14 cellular contexts compared by ENCODE assay signal in the genomic region with DNA sequence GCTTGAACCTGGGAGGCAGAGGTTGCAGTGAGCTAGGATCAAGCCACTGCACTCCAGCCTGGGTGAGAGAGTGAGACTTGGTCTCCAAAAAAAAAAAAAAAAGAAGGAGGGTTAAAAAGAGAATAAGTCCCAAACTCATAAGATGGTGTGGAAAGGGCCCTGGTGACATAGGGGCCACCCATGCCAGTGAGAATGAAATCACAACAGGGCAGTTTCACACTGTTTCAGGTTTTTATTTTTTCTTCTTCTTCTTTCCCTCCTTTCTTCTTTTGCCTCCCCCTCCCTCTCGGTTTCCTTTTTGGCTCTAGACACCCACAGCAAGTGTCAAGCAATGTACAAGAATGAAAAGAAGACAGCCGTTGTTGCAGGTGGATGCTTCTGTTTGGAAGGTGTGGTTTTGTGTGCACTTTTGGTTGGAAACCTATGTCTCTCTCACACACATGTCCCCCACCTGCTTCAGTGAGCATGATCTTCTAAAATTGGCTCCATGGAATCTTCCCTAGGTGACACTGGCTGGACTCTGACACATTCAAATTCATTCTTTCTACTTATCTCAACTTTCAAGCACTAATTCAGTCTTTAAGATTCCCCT. TPM values are rescaled to one million over a fixed set of nuclear protein-coding genes. Genes with fewer than 3 reads are reported as not detected.
DNase-seq lines count a peak whose midpoint lies in the region; ATAC-seq and TF ChIP-seq lines count a peak whose summit lies in the region.
"Had no signal": no experiment of that assay in that cellular context is flagged by ENCODE, and none has a peak within 500 bp of the region (broad histone marks: within the 10 kb centered on the region; RNA-seq: fewer than 3 reads in every experiment).

No MANE protein-coding gene starts in this region.

- ATAC-seq in GM19328 (IDR thresholded peaks at IDR 0.05; ENCODE audit: unreplicated experiment) (peak; percentile 47), HG02798 (IDR thresholded peaks at IDR 0.05; ENCODE audit: poor library complexity, unreplicated experiment) (peak; percentile 77)
- ATAC-seq: left cardiac atrium had no signal

- in situ Hi-C loops in mammary epithelial cell (cut with MboI; ENCODE audit: low sequenced_read_pairs in 2 of 2): loop anchor here in 1 of 2 donors (10.0 kb wide), 1 partner anchor 187 kb away; no protein-coding TSS in a partner anchor

- no peaks in the 10 kb centered on the region for H3K36me3 Mint-ChIP-seq in neural progenitor cell

- intact Hi-C loops in mammary epithelial cell (cut with micrococcal nuclease): no loop called here

- no peak overlapping the region for H3K4me3 Mint-ChIP-seq in neural progenitor cell

- H3F3A ChIP-seq in neural progenitor cell (ENCODE audit: low read depth): no peaks in the 10 kb centered on the region

- no peak overlapping the region for H3K4me3 ChIP-seq in GM12864 (ENCODE audit: low read depth, low read length)
- H3K4me3 ChIP-seq in mammary epithelial cell (replicated peaks in 1 of 3; ENCODE audit: insufficient read depth in 1 of 3, low read depth in 2 of 3, low read length in 3 of 3): no peak overlapping the region
- H3K4me3 ChIP-seq in neural progenitor cell: no peak overlapping the region
- H3K4me3 ChIP-seq: testis had no signal

- WGBS in mammary epithelial cell (ENCODE audit: low coverage, missing lambda C conversion rate): 36% methylated on average over 2 of the region's 2 CpGs

- no peak overlapping the region for H2AFZ ChIP-seq in mammary epithelial cell (ENCODE audit: low read depth, low read length)
- no peak overlapping the region for H2AFZ ChIP-seq in neural progenitor cell (replicated peaks)

- H3K9ac ChIP-seq in mammary epithelial cell (ENCODE audit: insufficient read depth, low read length) (no peak overlapping the region), neural progenitor cell (no peak overlapping the region)

- H3K27me3 ChIP-seq in mammary epithelial cell (ENCODE audit: insufficient read depth, low read length) (peaks cover 7% of the 10 kb centered on the region), neural progenitor cell (no peaks in the 10 kb centered on the region)
- H3K27me3 ChIP-seq: testis had no signal

- H3K4me1 Mint-ChIP-seq in neural progenitor cell: no peaks in the 10 kb centered on the region

- DNase-seq in GM12864 (ENCODE audit: low read depth) (peak; percentile 71), NAMALWA (ENCODE audit: low spot score) (peak; percentile 53), SHP77 (lab: John Stamatoyannopoulos, UW) (no peak), mammary epithelial cell (no peak), SIG-M5 treated with dmso at 0.1 percent for 504 hours (lab: John Stamatoyannopoulos, UW; ENCODE audit: unreplicated experiment) (no peak), neural progenitor cell (ENCODE audit: low spot score) (no peak)
- DNase-seq: left cardiac atrium, NCI-H146, occipital lobe, OCI-M1, testis had no signal

- TF ChIP-seq CTCF in GM12864 (IDR thresholded peaks at IDR 0.05; ENCODE audit: low read depth, low read length, missing control alignments) (no peak), mammary epithelial cell (conservative IDR thresholded peaks at IDR 0.05 in 1 of 2, IDR thresholded peaks at IDR 0.05 in 1 of 2; ENCODE audit: extremely low read depth in 1 of 2, insufficient read depth in 1 of 2, low read depth in 1 of 2, low read length in 2 of 2) (no peak), neural progenitor cell (IDR thresholded peaks at IDR 0.05) (no peak)

- H3K79me2 ChIP-seq in mammary epithelial cell (ENCODE audit: insufficient read depth, low read length): no peaks in the 10 kb centered on the region
- no peaks in the 10 kb centered on the region for H3K79me2 ChIP-seq in neural progenitor cell (ENCODE audit: low read depth)

- H3K36me3 ChIP-seq in mammary epithelial cell (ENCODE audit: insufficient read depth, low read length) (no peaks in the 10 kb centered on the region), neural progenitor cell (no peaks in the 10 kb centered on the region)

- dilution Hi-C loops in mammary epithelial cell (cut with HindIII; ENCODE audit: low sequenced_read_pairs): no loop called here

- no peak overlapping the region for H3K27ac ChIP-seq in mammary epithelial cell (ENCODE audit: insufficient read depth, low read depth, low read length)
- H3K27ac ChIP-seq in neural progenitor cell: no peak overlapping the region
- H3K27ac ChIP-seq: testis had no signal

- H3K4me1 ChIP-seq in mammary epithelial cell (ENCODE audit: insufficient read depth, low read length) (peaks cover 3% of the 10 kb centered on the region), neural progenitor cell (no peaks in the 10 kb centered on the region)
- H3K4me1 ChIP-seq: testis had no signal

- H3K27ac Mint-ChIP-seq in neural progenitor cell: no peak overlapping the region

- peaks cover 5% of the 10 kb centered on the region for H3K27me3 Mint-ChIP-seq in neural progenitor cell (ENCODE audit: insufficient read depth, low read depth)

- H4K20me1 ChIP-seq in mammary epithelial cell (ENCODE audit: insufficient read depth, low read length) (peaks cover 2% of the 10 kb centered on the region), neural progenitor cell (ENCODE audit: low read depth) (no peaks in the 10 kb centered on the region)

- H3K4me2 ChIP-seq in mammary epithelial cell (ENCODE audit: insufficient read depth, low read depth, low read length) (no peak overlapping the region), neural progenitor cell (no peak overlapping the region)

- H3K9me3 Mint-ChIP-seq in neural progenitor cell: no peaks in the 10 kb centered on the region

- H3K9me3 ChIP-seq in mammary epithelial cell (replicated peaks; ENCODE audit: insufficient read depth, low read length) (no peaks in the 10 kb centered on the region), neural progenitor cell (ENCODE audit: low read depth) (no peaks in the 10 kb centered on the region)
- H3K9me3 ChIP-seq: testis had no signal

- CTCF ChIA-PET in mammary epithelial cell (lab: Charles Lee; ENCODE audit: low non-redundant PET): no interaction called here

- BruUV-seq in mammary epithelial cell (replicated peaks; lab: Mats Ljungman, UMichigan): no TSS peak

RNA-seq across cellular contexts. Expression of a gene that starts 14.4 kb away (rescaled TPM):
- total RNA-seq in mammary epithelial cell (not detected), neural progenitor cell (ENCODE audit: low replicate concordance) (not detected in 2 replicates)
- polyA plus RNA-seq in mammary epithelial cell: not detected
- not detected for polyA minus RNA-seq in mammary epithelial cell
- total RNA-seq: chondrocyte had no signal

RNA-seq across cellular contexts. Expression of a gene that starts 25.1 kb away (rescaled TPM):
- not detected for total RNA-seq in mammary epithelial cell
- not detected for polyA plus RNA-seq in mammary epithelial cell
- not detected for polyA minus RNA-seq in mammary epithelial cell
- total RNA-seq in neural progenitor cell (ENCODE audit: low replicate concordance): not detected in 2 replicates
- total RNA-seq: chondrocyte had no signal

Comparison
In these comparisons a context has a peak if more than half of its experiments do, and no peak if none do; other contexts are left out.
1. DNase-seq: peak in GM12864 (single experiment) and NAMALWA (single experiment); none in SHP77 (0 of 2), mammary epithelial cell (single experiment), SIG-M5 treated with dmso at 0.1 percent for 504 hours (single experiment) and neural progenitor cell (single experiment).